ENCODE assay signal across 11 cellular contexts in genomic region chr9:3962467-3962866, GRCh38.
DNase-seq lines count a peak whose midpoint lies in the region; ATAC-seq and TF ChIP-seq lines count a peak whose summit lies in the region.
"Had no signal": no experiment of that assay in that cellular context is flagged by ENCODE, and none has a peak within 500 bp of the region (broad histone marks: within the 10 kb centered on the region; RNA-seq: fewer than 3 reads in every experiment).

No MANE protein-coding gene starts in this region.

- no peak for ATAC-seq in omental fat pad (ENCODE audit: low FRiP score)
- ATAC-seq: T-cell had no signal

- peaks cover 2% of the 10 kb centered on the region for H3K4me1 Mint-ChIP-seq in activated naive CD8-positive, alpha-beta T cell treated with anti-CD3 and anti-CD28 coated beads for 36 hours
- H3K4me1 Mint-ChIP-seq: T-cell had no signal

- no peak overlapping the region for H2AFZ ChIP-seq in smooth muscle cell (ENCODE audit: low read depth)

- peak overlapping the region; percentile 38 for H3K4me2 ChIP-seq in smooth muscle cell

- H3K79me2 ChIP-seq in smooth muscle cell (ENCODE audit: low read depth) = no peaks in the 10 kb centered on the region

- no peak overlapping the region for H3K4me3 ChIP-seq in fibroblast of mammary gland (ENCODE audit: control insufficient read depth, low read depth, low read length)
- H3K4me3 ChIP-seq in smooth muscle cell = no peak overlapping the region
- H3K4me3 ChIP-seq in esophagus squamous epithelium = no peak overlapping the region

- no peak overlapping the region for H3K27ac Mint-ChIP-seq in activated naive CD8-positive, alpha-beta T cell treated with anti-CD3 and anti-CD28 coated beads for 36 hours
- H3K27ac Mint-ChIP-seq: T-cell had no signal

- no peaks in the 10 kb centered on the region for H4K20me1 ChIP-seq in smooth muscle cell (ENCODE audit: low read depth)

- H3K36me3 ChIP-seq in smooth muscle cell (ENCODE audit: low read depth) = no peaks in the 10 kb centered on the region
- H3K36me3 ChIP-seq in esophagus squamous epithelium = no peaks in the 10 kb centered on the region

- no peak for TF ChIP-seq CTCF in fibroblast of mammary gland (conservative IDR thresholded peaks at IDR 0.05; ENCODE audit: control insufficient read depth, insufficient read depth, low read depth, low read length)
- no peak for TF ChIP-seq CTCF in smooth muscle cell (IDR thresholded peaks at IDR 0.05; ENCODE audit: borderline replicate concordance, insufficient read depth, poor library complexity, severe bottlenecking)
- no peak for TF ChIP-seq CTCF in omental fat pad (IDR thresholded peaks at IDR 0.05)
- TF ChIP-seq CTCF in esophagus squamous epithelium (IDR thresholded peaks at IDR 0.05) = no peak

- no peak for TF ChIP-seq POLR2A in esophagus squamous epithelium (IDR thresholded peaks at IDR 0.05)

- H3K9me3 Mint-ChIP-seq in activated naive CD8-positive, alpha-beta T cell treated with anti-CD3 and anti-CD28 coated beads for 36 hours = no peaks in the 10 kb centered on the region
- H3K9me3 Mint-ChIP-seq: T-cell had no signal

- intact Hi-C loops in esophagus squamous epithelium (cut with DNase I) = no loop called here

- H3K36me3 Mint-ChIP-seq in activated naive CD8-positive, alpha-beta T cell treated with anti-CD3 and anti-CD28 coated beads for 36 hours = no peaks in the 10 kb centered on the region
- H3K36me3 Mint-ChIP-seq: T-cell had no signal

- WGBS in smooth muscle cell (ENCODE audit: low lambda C conversion rate) = 61% methylated on average over 3 of the region's 3 CpGs
- WGBS in esophagus squamous epithelium, 2 donors = 26 to 46% methylated on average over 3 of the region's 3 CpGs

- H3K27me3 ChIP-seq in smooth muscle cell (ENCODE audit: low read depth) (no peaks in the 10 kb centered on the region), esophagus squamous epithelium (no peaks in the 10 kb centered on the region)

- H3K9ac ChIP-seq in smooth muscle cell (ENCODE audit: low read depth) = peak overlapping the region; percentile 10

- H3K4me1 ChIP-seq in smooth muscle cell (ENCODE audit: low read depth) (peaks cover 28% of the 10 kb centered on the region), esophagus squamous epithelium (peaks cover 0 to 18% (median 11%) of the 10 kb centered on the region in 3 donors)

- H3K27me3 Mint-ChIP-seq in activated naive CD8-positive, alpha-beta T cell treated with anti-CD3 and anti-CD28 coated beads for 36 hours = peaks cover 9% of the 10 kb centered on the region

- peaks cover 12% of the 10 kb centered on the region for H3F3A ChIP-seq in smooth muscle cell (ENCODE audit: low read depth)

- H3K27ac ChIP-seq in smooth muscle cell (ENCODE audit: low read depth) = peak overlapping the region; percentile 65
- peak overlapping the region in 1 of 4 donors; percentile 16 for H3K27ac ChIP-seq in esophagus squamous epithelium

- DNase-seq in NCI-H2171 treated with DMSO at 0.1 percent for 48 hours (lab: John Stamatoyannopoulos, UW) = peak; percentile 61
- DNase-seq in NCI-H2171 (lab: John Stamatoyannopoulos, UW) = no peak
- DNase-seq in NCI-H69 (lab: John Stamatoyannopoulos, UW) = peak; percentile 92
- DNase-seq in fibroblast of mammary gland (ENCODE audit: low read depth) = peak; percentile 55
- no peak for DNase-seq in smooth muscle cell (lab: John Stamatoyannopoulos, UW; ENCODE audit: unreplicated experiment)
- DNase-seq in omental fat pad (ENCODE audit: low spot score) = no peak
- no peak for DNase-seq in activated naive CD8-positive, alpha-beta T cell treated with anti-CD3 and anti-CD28 coated beads for 36 hours
- no peak for DNase-seq in esophagus squamous epithelium (lab: John Stamatoyannopoulos, UW)
- DNase-seq: dermis blood vessel endothelial cell, NCI-H1436 treated with DMSO at 0.1 percent for 48 hours, T-cell had no signal

- no peaks in the 10 kb centered on the region for H3K9me3 ChIP-seq in smooth muscle cell (replicated peaks; ENCODE audit: low read depth)
- H3K9me3 ChIP-seq in esophagus squamous epithelium = no peaks in the 10 kb centered on the region

- no peak overlapping the region for H3K4me3 Mint-ChIP-seq in activated naive CD8-positive, alpha-beta T cell treated with anti-CD3 and anti-CD28 coated beads for 36 hours
- H3K4me3 Mint-ChIP-seq: T-cell had no signal

Comparison
In these comparisons a context has a peak if more than half of its experiments do, and no peak if none do; other contexts are left out.
1. DNase-seq: peak in NCI-H2171 treated with DMSO at 0.1 percent for 48 hours (single experiment), NCI-H69 (single experiment) and fibroblast of mammary gland (single experiment); none in NCI-H2171 (single experiment), smooth muscle cell (single experiment), omental fat pad (single experiment), activated naive CD8-positive, alpha-beta T cell treated with anti-CD3 and anti-CD28 coated beads for 36 hours (single experiment) and esophagus squamous epithelium (single experiment).